In genomic region chr4:8580321-8581093, GRCh38 we compare ENCODE assay signal across 2 cellular contexts.
TF ChIP-seq lines count a peak whose summit lies in the region.

GPR78 (plus strand) TSS chr4:8580392; CDS start chr4:8580983, 591 bp downstream.

TF ChIP-seq in PFSK-1, 5 proteins besides CTCF, POLR2A, EP300 and RAD21 (continued from another document):
- TF ChIP-seq REST (IDR thresholded peaks at IDR 0.05; ENCODE audit: insufficient read depth in 1 of 2, low read depth in 2 of 2, low read length in 2 of 2), result peak; percentile 96 to 98
- TF ChIP-seq POLR2AphosphoS5 (IDR thresholded peaks at IDR 0.05; ENCODE audit: low read depth, low read length), result no peak
- TF ChIP-seq TAF1 (IDR thresholded peaks at IDR 0.05; ENCODE audit: borderline replicate concordance, insufficient read depth, low read length), result no peak
- TF ChIP-seq FOXP2 (optimal IDR thresholded peaks at IDR 0.05; ENCODE audit: borderline replicate concordance, extremely low read depth, extremely low read length, insufficient read depth), result no peak

TF ChIP-seq in H1, 55 proteins besides CTCF, POLR2A, EP300 and RAD21 (continued from another document):
- no peak for TF ChIP-seq SIX5 (IDR thresholded peaks at IDR 0.05; ENCODE audit: low read depth, low read length)
- TF ChIP-seq ASH2L (IDR thresholded peaks at IDR 0.05; ENCODE audit: low read length), result peak; percentile 21
- TF ChIP-seq GTF2F1 (IDR thresholded peaks at IDR 0.05; ENCODE audit: borderline replicate concordance, low read depth, low read length), result no peak
- no peak; the same call in 1 of the 2 replicates for TF ChIP-seq POLR2AphosphoS5 (IDR thresholded peaks at IDR 0.05; ENCODE audit: low read depth, low read length)
- no peak for TF ChIP-seq NRF1 (IDR thresholded peaks at IDR 0.05; ENCODE audit: low read depth, low read length)
- no peak for TF ChIP-seq TCF12 (IDR thresholded peaks at IDR 0.05; ENCODE audit: low read depth, low read length)
- peak; percentile 86 for TF ChIP-seq KDM4A (IDR thresholded peaks at IDR 0.05; ENCODE audit: low read depth, low read length, severe bottlenecking)
- TF ChIP-seq SIN3A (conservative IDR thresholded peaks at IDR 0.05 in 1 of 2, IDR thresholded peaks at IDR 0.05 in 1 of 2; ENCODE audit: low read depth in 1 of 2, low read length in 2 of 2), result peak; percentile 91 to 96
- no peak for TF ChIP-seq SRF (IDR thresholded peaks at IDR 0.05; ENCODE audit: low read depth, low read length)
- no peak for TF ChIP-seq JUND (IDR thresholded peaks at IDR 0.05; ENCODE audit: low read length)
- TF ChIP-seq MAX (IDR thresholded peaks at IDR 0.05), result peak; percentile 73
- no peak for TF ChIP-seq RNF2 (IDR thresholded peaks at IDR 0.05; ENCODE audit: borderline replicate concordance, low read depth, low read length, missing control alignments, poor library complexity, severe bottlenecking)
- no peak for TF ChIP-seq MAFK (IDR thresholded peaks at IDR 0.05; ENCODE audit: low read depth, low read length)
- no peak for TF ChIP-seq ATF2 (IDR thresholded peaks at IDR 0.05; ENCODE audit: low read length)
- peak; percentile 18; the same call in 1 of the 2 replicates for TF ChIP-seq TEAD4 (IDR thresholded peaks at IDR 0.05; ENCODE audit: low read depth, low read length)
- no peak for TF ChIP-seq EGR1 (IDR thresholded peaks at IDR 0.05; ENCODE audit: borderline replicate concordance, low read depth, low read length)
- TF ChIP-seq EZH2 (IDR thresholded peaks at IDR 0.05; ENCODE audit: low read depth, low read length, severe bottlenecking), result no peak
